21 cellular contexts compared by ENCODE assay signal in genomic region chr17:54898576-54898975, GRCh38. TPM values are rescaled to one million over a fixed set of nuclear protein-coding genes. Genes with fewer than 3 reads are reported as not detected.
"Had no signal": no experiment of that assay in that cellular context is flagged by ENCODE, and none has a peak within 500 bp of the region (broad histone marks: within the 10 kb centered on the region; RNA-seq: fewer than 3 reads in every experiment).

No MANE protein-coding gene starts in this region.

- H3K4me1 ChIP-seq: ascending aorta, psoas muscle had no signal

- H3K27me3 ChIP-seq: ascending aorta had no signal

- H3K4me3 ChIP-seq: ascending aorta, lung, psoas muscle, transverse colon had no signal

- H3K9me3 ChIP-seq: ascending aorta, psoas muscle, transverse colon had no signal

- ATAC-seq: activated CD8-positive, alpha-beta T cell treated with anti-CD3 and anti-CD28 coated beads, Interleukin-2, amount 10 ng/mL, durations not matched to agents 7 days and 5 days; activated naive CD8-positive, alpha-beta T cell treated with anti-CD3 and anti-CD28 coated beads, Interleukin-2, amount 50 U/mL, for 24 hours; left colon; naive thymus-derived CD8-positive, alpha-beta T cell; psoas muscle; sciatic nerve; stimulated activated naive B cell treated with anti-CD40 and anti-IgM and Interleukin-4, amounts not matched to agents 10 μg/mL and 1 μg/mL and 100 μg/mL, for 72 hours had no signal

- DNase-seq: activated CD4-positive, alpha-beta T cell treated with anti-CD3 and anti-CD28 coated beads for 4 hours; activated CD8-positive, alpha-beta T cell treated with anti-CD3 and anti-CD28 coated beads, Interleukin-2, amount 10 ng/mL, durations not matched to agents 7 days and 5 days; activated naive CD4-positive, alpha-beta T cell treated with Interleukin-2 at 50 U/mL for 16 hours; activated naive CD8-positive, alpha-beta T cell treated with anti-CD3 and anti-CD28 coated beads, Interleukin-2, amount 50 U/mL, for 24 hours; dermis blood vessel endothelial cell; glutamatergic neuron; immature natural killer cell; left colon; naive thymus-derived CD8-positive, alpha-beta T cell; occipital lobe; psoas muscle; stimulated activated CD4-positive, alpha-beta T cell treated with anti-CD3 and anti-CD28 coated beads, Interleukin-2, amount 100 ng/mL, for 24 hours; stimulated activated naive B cell treated with anti-CD40 and anti-IgM and Interleukin-4, amounts not matched to agents 10 μg/mL and 1 μg/mL and 100 μg/mL, for 72 hours; substantia nigra; SW 1271; T1000; transverse colon had no signal

- H3K27ac ChIP-seq: ascending aorta, psoas muscle, transverse colon, VCaP had no signal

- H3K36me3 ChIP-seq: ascending aorta, transverse colon had no signal

RNA-seq across cellular contexts. Expression of gene TOM1L1, which starts 2.1 kb away (rescaled TPM):
- total RNA-seq: activated CD8-positive, alpha-beta T cell treated with anti-CD3 and anti-CD28 coated beads, Interleukin-2, amount 10 ng/mL, durations not matched to agents 7 days and 5 days; naive thymus-derived CD8-positive, alpha-beta T cell had no signal
- polyA plus RNA-seq: immature natural killer cell; naive thymus-derived CD8-positive, alpha-beta T cell had no signal
